In genomic region chr20:53657289-53657678, GRCh38 we compare ENCODE assay signal across 2 cellular contexts.
A peak's percentile ranks its signal among the peaks of the same experiment; 100 is the strongest.
TF ChIP-seq lines count a peak whose summit lies in the region.

No MANE protein-coding gene starts in this region.

TF ChIP-seq in IMR-90, 13 proteins besides CTCF, POLR2A, EP300 and RAD21:
- TF ChIP-seq USF2 (IDR thresholded peaks at IDR 0.05; ENCODE audit: low read depth, low read length) (no peak), RCOR1 (IDR thresholded peaks at IDR 0.05; ENCODE audit: insufficient replicate concordance, low read length) (no peak), CHD1 (IDR thresholded peaks at IDR 0.05; ENCODE audit: low read depth, low read length) (no peak), MAZ (IDR thresholded peaks at IDR 0.05; ENCODE audit: borderline replicate concordance, low read depth, low read length) (no peak), NFE2L2 (IDR thresholded peaks at IDR 0.05; ENCODE audit: low read depth, low read length) (no peak), CEBPB (IDR thresholded peaks at IDR 0.05; ENCODE audit: low read depth, low read length) (no peak), SMC3 (IDR thresholded peaks at IDR 0.05; ENCODE audit: low read depth, low read length) (no peak), MAFK (IDR thresholded peaks at IDR 0.05; ENCODE audit: low read depth, low read length) (no peak), RFX5 (IDR thresholded peaks at IDR 0.05; ENCODE audit: low read depth, low read length) (no peak), MXI1 (IDR thresholded peaks at IDR 0.05; ENCODE audit: borderline replicate concordance, low read depth, low read length) (no peak), BHLHE40 (IDR thresholded peaks at IDR 0.05; ENCODE audit: low read depth, low read length) (no peak), FOS (IDR thresholded peaks at IDR 0.05; ENCODE audit: low read depth, low read length) (no peak)
TF ChIP-seq in IMR-90: peak in this region for 0.

TF ChIP-seq in K562, 482 proteins besides CTCF, POLR2A, EP300 and RAD21 (continued from another document):
- TF ChIP-seq NKRF (IDR thresholded peaks at IDR 0.05; ENCODE audit: borderline replicate concordance) = no peak
- TF ChIP-seq ZNF316 (IDR thresholded peaks at IDR 0.05) = peak; percentile 45
- TF ChIP-seq TRIM24 (IDR thresholded peaks at IDR 0.05) = no peak
- TF ChIP-seq PKNOX1 (IDR thresholded peaks at IDR 0.05) = 0 out of 2 replicates have a peak, but pooled peaks have one; percentile 5
- no peak for TF ChIP-seq THRAP3 (IDR thresholded peaks at IDR 0.05; ENCODE audit: borderline replicate concordance)
- TF ChIP-seq GABPB1 (CRISPR knock-in tag; IDR thresholded peaks at IDR 0.05) = no peak
- no peak for TF ChIP-seq SIN3A (IDR thresholded peaks at IDR 0.05; ENCODE audit: borderline replicate concordance in 2 of 2, control insufficient read depth in 1 of 2, low read depth in 2 of 2, low read length in 2 of 2)
- TF ChIP-seq ZNF384 (IDR thresholded peaks at IDR 0.05; ENCODE audit: low read depth, low read length) = peak; percentile 63
- TF ChIP-seq ZNF311 (CRISPR knock-in tag; IDR thresholded peaks at IDR 0.05) = no peak
- TF ChIP-seq TARDBP (IDR thresholded peaks at IDR 0.05) = no peak
- TF ChIP-seq KDM5B (IDR thresholded peaks at IDR 0.05; ENCODE audit: insufficient replicate concordance, low read depth, low read length) = no peak
- no peak for TF ChIP-seq GATAD2B (IDR thresholded peaks at IDR 0.05; ENCODE audit: borderline replicate concordance)
- TF ChIP-seq KDM1A (IDR thresholded peaks at IDR 0.05) = peak in 1 of 2 experiments; percentile 24; a peak in 1 of 4 replicates
- TF ChIP-seq JUND (IDR thresholded peaks at IDR 0.05; ENCODE audit: borderline replicate concordance, low read depth, low read length) = no peak
- no peak for TF ChIP-seq JUND (tag; IDR thresholded peaks at IDR 0.05; ENCODE audit: borderline replicate concordance, low read depth, low read length)
- no peak for TF ChIP-seq FOXP1 (CRISPR knock-in tag; IDR thresholded peaks at IDR 0.05)
- TF ChIP-seq RBM22 (IDR thresholded peaks at IDR 0.05; ENCODE audit: low read depth, low read length, poor library complexity, severe bottlenecking) = no peak
- no peak for TF ChIP-seq HDGF (IDR thresholded peaks at IDR 0.05)
- no peak for TF ChIP-seq ZBTB43 (CRISPR knock-in tag; IDR thresholded peaks at IDR 0.05)
- TF ChIP-seq ZBTB40 (IDR thresholded peaks at IDR 0.05) = no peak
- TF ChIP-seq ZBTB40 (CRISPR knock-in tag; IDR thresholded peaks at IDR 0.05) = no peak
- peak; percentile 10 for TF ChIP-seq PRDM10 (IDR thresholded peaks at IDR 0.05; ENCODE audit: partially characterized antibody)
